ENCODE assay signal across 8 cellular contexts in the genomic region with DNA sequence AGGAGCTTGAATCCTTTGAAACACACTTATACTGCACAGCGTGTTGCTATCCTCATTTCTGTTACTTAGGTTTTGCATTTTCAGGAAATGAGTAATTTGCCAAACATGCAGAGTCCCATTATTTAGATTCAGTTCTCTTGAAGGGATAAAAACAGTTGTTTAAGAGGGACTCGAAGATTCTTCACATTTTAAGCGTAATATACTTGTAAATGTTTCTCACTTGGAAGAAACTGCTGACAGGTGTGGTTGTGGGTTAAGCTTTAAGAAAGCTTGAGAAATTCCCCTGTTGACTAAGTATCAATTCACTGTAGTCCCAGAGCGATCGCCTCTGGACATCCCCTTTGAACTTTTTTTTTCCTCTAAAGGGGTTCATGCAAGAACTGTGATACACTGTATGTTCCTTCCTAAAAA. TPM values are rescaled to one million over a fixed set of nuclear protein-coding genes. Genes with fewer than 3 reads are reported as not detected.
DNase-seq lines count a peak whose midpoint lies in the region; ATAC-seq and TF ChIP-seq lines count a peak whose summit lies in the region.

No MANE protein-coding gene starts in this region.

- H3K9me3 Mint-ChIP-seq in Caco-2 (ENCODE audit: unreplicated experiment) = no peaks in the 10 kb centered on the region

- no peak for TF ChIP-seq CTCF in PC-9 (conservative IDR thresholded peaks at IDR 0.05)
- no peak for TF ChIP-seq CTCF in foreskin keratinocyte (conservative IDR thresholded peaks at IDR 0.05)
- no peak for TF ChIP-seq CTCF in Caco-2 (IDR thresholded peaks at IDR 0.05; ENCODE audit: insufficient read depth in 1 of 2, low read depth in 1 of 2, low read length in 1 of 2, severe bottlenecking in 1 of 2, unreplicated experiment in 1 of 2)

- no peak overlapping the region for H3K27ac Mint-ChIP-seq in Caco-2 (ENCODE audit: unreplicated experiment)

- H3K4me1 Mint-ChIP-seq in Caco-2 (ENCODE audit: low read depth, unreplicated experiment) = no peaks in the 10 kb centered on the region

- no peak overlapping the region for H3K4me3 Mint-ChIP-seq in Caco-2 (ENCODE audit: unreplicated experiment)

- no peaks in the 10 kb centered on the region for H3K27me3 Mint-ChIP-seq in Caco-2 (ENCODE audit: insufficient read depth, unreplicated experiment)

- H3K27ac ChIP-seq in PC-9 = no peak overlapping the region
- peak overlapping the region; percentile 41 for H3K27ac ChIP-seq in foreskin keratinocyte

- H3F3A ChIP-seq in PC-9 (ENCODE audit: insufficient read depth, low read depth) = peaks cover 3% of the 10 kb centered on the region; the same call in 1 of the 2 replicates

- H3K4me2 ChIP-seq in PC-9 = peak overlapping the region; percentile 45

- H3K27me3 ChIP-seq in PC-9 (ENCODE audit: insufficient read depth, low read depth) = no peaks in the 10 kb centered on the region
- no peaks in the 10 kb centered on the region for H3K27me3 ChIP-seq in foreskin keratinocyte
- H3K27me3 ChIP-seq in Caco-2 (replicated peaks; ENCODE audit: control insufficient read depth, insufficient read depth, low read length) = no peaks in the 10 kb centered on the region

- DNase-seq in PC-9 (peak in 1 of 2 experiments; percentile 52), foreskin keratinocyte (peak; percentile 38 to 54), HT-29 (ENCODE audit: low spot score) (no peak), head of caudate nucleus (no peak), NCI-H2107 treated with DMSO at 0.1 percent for 48 hours (lab: John Stamatoyannopoulos, UW; ENCODE audit: unreplicated experiment) (no peak), Caco-2 (no peak)

- 0 out of 2 replicates have a peak overlapping the region, but pooled peaks have one; percentile 4 for H2AFZ ChIP-seq in PC-9

- no TSS peak for BruUV-seq in PC-9 (replicated peaks; lab: Mats Ljungman, UMichigan)
- no TSS peak for BruUV-seq in Caco-2 (replicated peaks; lab: Mats Ljungman, UMichigan)

- H3K9me3 ChIP-seq in PC-9 (ENCODE audit: insufficient read depth, low read depth) (no peaks in the 10 kb centered on the region), Caco-2 (no peaks in the 10 kb centered on the region)

- ATAC-seq in GM18870 (IDR thresholded peaks at IDR 0.05; ENCODE audit: unreplicated experiment) (peak; percentile 72), HG02798 (IDR thresholded peaks at IDR 0.05; ENCODE audit: poor library complexity, unreplicated experiment) (peak; percentile 78), foreskin keratinocyte (peak; percentile 79)

- H3K4me3 ChIP-seq in PC-9 (0 out of 2 replicates have a peak overlapping the region, but pooled peaks have one; percentile 17), Caco-2 (ENCODE audit: low read depth, low read length) (no peak overlapping the region)

- peaks cover 9% of the 10 kb centered on the region; the same call in 1 of the 2 replicates for H3K9me2 ChIP-seq in PC-9 (ENCODE audit: insufficient read depth)

- CTCF ChIA-PET in PC-9 (lab: Charles Lee) = interaction anchor here (0.7 kb wide), 2 partner anchors 34 to 395 kb away, joined by 3 to 7 read pairs; no protein-coding TSS in a partner anchor
- CTCF ChIA-PET in Caco-2 (lab: Charles Lee) = interaction anchor here (0.6 kb wide), 1 partner anchor 466 kb away, joined by 3 read pairs; no protein-coding TSS in a partner anchor

- H4K20me1 ChIP-seq in PC-9 (ENCODE audit: insufficient read depth) = no peaks in the 10 kb centered on the region

- no peaks in the 10 kb centered on the region for H3K36me3 Mint-ChIP-seq in Caco-2 (ENCODE audit: insufficient read depth, unreplicated experiment)

- POLR2A ChIA-PET in PC-9 (lab: Charles Lee; ENCODE audit: unreplicated experiment) = interaction anchor here (0.7 kb wide), 1 partner anchor 226 kb away, joined by 3 read pairs; no protein-coding TSS in a partner anchor
- POLR2A ChIA-PET in Caco-2 (lab: Charles Lee) = no interaction called here

- intact Hi-C loops in PC-9 (cut with micrococcal nuclease; ENCODE audit: unreplicated experiment) (loop anchor here (5.0 kb wide), 1 partner anchor 58 kb away; no protein-coding TSS in a partner anchor), head of caudate nucleus (cut with DNase I) (no loop called here), Caco-2 (cut with micrococcal nuclease; ENCODE audit: unreplicated experiment) (no loop called here)

- H3K36me3 ChIP-seq in PC-9 (ENCODE audit: low read depth) (no peaks in the 10 kb centered on the region), Caco-2 (ENCODE audit: control insufficient read depth, insufficient read depth, low read length) (no peaks in the 10 kb centered on the region)

- no peaks in the 10 kb centered on the region for H3K79me2 ChIP-seq in PC-9 (ENCODE audit: low read depth)

- H3K4me1 ChIP-seq in PC-9 (replicated peaks; ENCODE audit: insufficient read depth) = peaks cover 34% of the 10 kb centered on the region
- peaks cover 15% of the 10 kb centered on the region for H3K4me1 ChIP-seq in foreskin keratinocyte
- H3K4me1 ChIP-seq in Caco-2 = no peaks in the 10 kb centered on the region

RNA-seq across cellular contexts. Expression of a gene that starts 30.6 kb away (rescaled TPM):
- total RNA-seq in PC-9 (2021) (not detected in 2 replicates), foreskin keratinocyte (not detected in 2 replicates), Caco-2 (2022) (not detected in 2 replicates)
- polyA plus RNA-seq in foreskin keratinocyte = not detected in 2 replicates
- total RNA-seq in HT-29 (2014; rRNA removed; shearing (Covaris generic)) = not detected in 2 replicates

Comparison
In these comparisons a context has a peak if more than half of its experiments do, and no peak if none do; other contexts are left out.
1. DNase-seq: peak in foreskin keratinocyte (2 of 2); none in HT-29 (single experiment), head of caudate nucleus (0 of 42), NCI-H2107 treated with DMSO at 0.1 percent for 48 hours (single experiment) and Caco-2 (0 of 2).
2. Peak in every context shown above with its lines, with median percentiles within 50 percentile points of each other: ATAC-seq.